In genomic region chr3:151345854-151346253, GRCh38 we compare ENCODE assay signal across 12 cellular contexts. TPM values are rescaled to one million over a fixed set of nuclear protein-coding genes. Genes with fewer than 3 reads are reported as not detected.
DNase-seq lines count a peak whose midpoint lies in the region; ATAC-seq and TF ChIP-seq lines count a peak whose summit lies in the region.
"Had no signal": no experiment of that assay in that cellular context is flagged by ENCODE, and none has a peak within 500 bp of the region (broad histone marks: within the 10 kb centered on the region; RNA-seq: fewer than 3 reads in every experiment).

No MANE protein-coding gene starts in this region.

- ATAC-seq in GM21723 (IDR thresholded peaks at IDR 0.05; ENCODE audit: unreplicated experiment), result no peak
- no peak for ATAC-seq in naive thymus-derived CD4-positive, alpha-beta T cell

- in situ Hi-C loops in ACHN (cut with HindIII; ENCODE audit: low pct_ligation_motif_present, low pct_unique_long_range_greater_than_20kb, low sequenced_read_pairs) (no loop called here), G401 (cut with HindIII; ENCODE audit: low sequenced_read_pairs) (no loop called here)

- peak overlapping the region in 3 of 4 donors; percentile 20 to 50 (median 37) for H3K27ac ChIP-seq in esophagus squamous epithelium
- H3K27ac ChIP-seq in naive thymus-derived CD4-positive, alpha-beta T cell (ENCODE audit: low read depth, low read length), result no peak overlapping the region

- peaks cover 0 to 8% (median 0%) of the 10 kb centered on the region in 3 donors for H3K4me1 ChIP-seq in esophagus squamous epithelium
- H3K4me1 ChIP-seq in naive thymus-derived CD4-positive, alpha-beta T cell (ENCODE audit: control insufficient read depth in 2 of 2, insufficient read depth in 2 of 2, low read length in 2 of 2), result no peaks in the 10 kb centered on the region

- 33% methylated on average over 2 of the region's 2 CpGs for WGBS in esophagus squamous epithelium, 2 donors

- POLR2A ChIA-PET in naive thymus-derived CD4-positive, alpha-beta T cell (lab: Charles Lee), result no interaction called here

- DNase-seq in ACHN (peak; percentile 49), M059J (ENCODE audit: low read depth) (peak; percentile 83), esophagus squamous epithelium (lab: John Stamatoyannopoulos, UW) (no peak), myocyte (ENCODE audit: low read depth) (peak; percentile 22), G401 (ENCODE audit: low spot score) (no peak), NCI-H2029 (lab: John Stamatoyannopoulos, UW) (no peak)
- DNase-seq in naive thymus-derived CD4-positive, alpha-beta T cell, result no peak
- DNase-seq: activated CD4-positive, alpha-beta T cell treated with anti-CD3 and anti-CD28 coated beads, Interleukin-2, amount 50 U/mL, for 4 hours; CD4-positive, alpha-beta T cell; cortex of kidney had no signal

- no peaks in the 10 kb centered on the region for H3K9me3 ChIP-seq in esophagus squamous epithelium
- H3K9me3 ChIP-seq in naive thymus-derived CD4-positive, alpha-beta T cell (ENCODE audit: control insufficient read depth in 2 of 3, low read length in 3 of 3), result no peaks in the 10 kb centered on the region

- peaks cover 0 to 3% (median 0%) of the 10 kb centered on the region in 11 donors for H3K9me3 Mint-ChIP-seq in naive thymus-derived CD4-positive, alpha-beta T cell

- CTCF ChIA-PET in naive thymus-derived CD4-positive, alpha-beta T cell (lab: Charles Lee), result no interaction called here

- H3K4me3 Mint-ChIP-seq in naive thymus-derived CD4-positive, alpha-beta T cell, result peak overlapping the region in 2 of 10 donors; percentile 5 to 18
- H3K4me3 Mint-ChIP-seq: CD4-positive, alpha-beta T cell had no signal

- no peak for TF ChIP-seq CTCF in esophagus squamous epithelium (IDR thresholded peaks at IDR 0.05)

- peaks cover 33 to 51% (median 40%) of the 10 kb centered on the region in 5 donors for H3K27me3 Mint-ChIP-seq in naive thymus-derived CD4-positive, alpha-beta T cell

- peak overlapping the region in 2 of 4 donors; percentile 17 to 50 for H3K4me3 ChIP-seq in esophagus squamous epithelium
- H3K4me3 ChIP-seq in naive thymus-derived CD4-positive, alpha-beta T cell (ENCODE audit: low read length), result no peak overlapping the region

- intact Hi-C loops in esophagus squamous epithelium (cut with DNase I), result no loop called here
- intact Hi-C loops in naive thymus-derived CD4-positive, alpha-beta T cell (cut with micrococcal nuclease), result no loop called here

- no peak for TF ChIP-seq POLR2A in esophagus squamous epithelium (IDR thresholded peaks at IDR 0.05)

- no peaks in the 10 kb centered on the region for H3K27me3 ChIP-seq in esophagus squamous epithelium
- H3K27me3 ChIP-seq in naive thymus-derived CD4-positive, alpha-beta T cell (ENCODE audit: control insufficient read depth in 2 of 2, insufficient read depth in 2 of 2, low read length in 2 of 2), result no peaks in the 10 kb centered on the region

- H3K4me1 Mint-ChIP-seq in naive thymus-derived CD4-positive, alpha-beta T cell, result peaks cover 0 to 15% (median 8%) of the 10 kb centered on the region in 7 donors

- no peak overlapping the region for H3K27ac Mint-ChIP-seq in naive thymus-derived CD4-positive, alpha-beta T cell
- H3K27ac Mint-ChIP-seq: CD4-positive, alpha-beta T cell had no signal

- H3K36me3 ChIP-seq in esophagus squamous epithelium, result no peaks in the 10 kb centered on the region
- no peaks in the 10 kb centered on the region for H3K36me3 ChIP-seq in naive thymus-derived CD4-positive, alpha-beta T cell (ENCODE audit: control insufficient read depth in 2 of 3, insufficient read depth in 3 of 3, low read length in 3 of 3)

- H3K36me3 Mint-ChIP-seq in naive thymus-derived CD4-positive, alpha-beta T cell, result no peaks in the 10 kb centered on the region

RNA-seq across cellular contexts. Expression of gene P2RY13, which starts 16.5 kb away (rescaled TPM):
- total RNA-seq in M059J (2014; rRNA removed; shearing (Covaris generic)), result not detected in 2 replicates
- total RNA-seq in esophagus squamous epithelium (1 to 10 TPM in 2 of 4 donors, under 1 TPM in 1, not detected in 1; 0.18 to 3.1 (median 1.2) TPM), myocyte (not detected in 2 replicates)
- not detected for polyA plus RNA-seq in myocyte (2012)
- not detected in 2 replicates for total RNA-seq in G401 (2014; rRNA removed; shearing (Covaris generic))
- 10 to 100 TPM in 1 of 5 experiments, under 1 TPM in 1, not detected in 3; 0.13 to 11.4 TPM for total RNA-seq in naive thymus-derived CD4-positive, alpha-beta T cell
- not detected for polyA plus RNA-seq in naive thymus-derived CD4-positive, alpha-beta T cell

RNA-seq across cellular contexts. Expression of gene GPR87, which starts 29.2 kb away (rescaled TPM):
- 0.66 and 0.74 TPM in 2 replicates for total RNA-seq in M059J (2014; rRNA removed; shearing (Covaris generic))
- total RNA-seq in esophagus squamous epithelium, result 10 to 100 TPM; 37.8 to 55.1 (median 46.0) TPM
- not detected in 2 replicates for total RNA-seq in myocyte
- not detected for polyA plus RNA-seq in myocyte (2012)
- total RNA-seq in G401 (2014; rRNA removed; shearing (Covaris generic)), result 0.20 TPM in 1 of 2 replicates, not detected in the other
- total RNA-seq in naive thymus-derived CD4-positive, alpha-beta T cell, result not detected
- polyA plus RNA-seq in naive thymus-derived CD4-positive, alpha-beta T cell, result not detected
- total RNA-seq: CD4-positive, alpha-beta T cell; mesenteric fat pad had no signal

RNA-seq across cellular contexts. Expression of gene P2RY12, which starts 38.7 kb away (rescaled TPM):
- total RNA-seq in M059J (2014; rRNA removed; shearing (Covaris generic)), result not detected in 2 replicates
- total RNA-seq in esophagus squamous epithelium (1 to 10 TPM in 2 of 4 donors, not detected in 2; 1.9 to 3.1 TPM), myocyte (not detected in 2 replicates)
- not detected for polyA plus RNA-seq in myocyte (2012)
- not detected in 2 replicates for total RNA-seq in G401 (2014; rRNA removed; shearing (Covaris generic))
- under 1 TPM in 1 of 5 experiments, not detected in 4; 0.39 TPM for total RNA-seq in naive thymus-derived CD4-positive, alpha-beta T cell
- not detected for polyA plus RNA-seq in naive thymus-derived CD4-positive, alpha-beta T cell
- total RNA-seq: CD4-positive, alpha-beta T cell had no signal

Comparison
In these comparisons a context has a peak if more than half of its experiments do, and no peak if none do; other contexts are left out.
1. DNase-seq: peak in ACHN (single experiment), M059J (single experiment) and myocyte (single experiment); none in esophagus squamous epithelium (single experiment), G401 (single experiment), NCI-H2029 (single experiment) and naive thymus-derived CD4-positive, alpha-beta T cell (0 of 9).
2. RNA of gene GPR87, which starts 29.2 kb away (total RNA-seq): 37.8 to 55.1 TPM in esophagus squamous epithelium; 0.66 to 0.74 TPM in M059J, 0.20 TPM in G401, not detected in myocyte and not detected in naive thymus-derived CD4-positive, alpha-beta T cell; every median in the first group is over 10 times any median in the second.